ENCODE assay signal across 1 cellular context in genomic region chr7:55538538-55538937, GRCh38.
TF ChIP-seq lines count a peak whose summit lies in the region.

No MANE protein-coding gene starts in this region.

TF ChIP-seq in WTC11, 78 proteins besides CTCF, POLR2A, EP300 and RAD21 (continued from another document):
- no peak for TF ChIP-seq IRF2 (CRISPR knock-in tag; IDR thresholded peaks at IDR 0.05; ENCODE audit: borderline replicate concordance, low read depth)
- TF ChIP-seq ZSCAN18 (CRISPR knock-in tag; IDR thresholded peaks at IDR 0.05): no peak
- no peak for TF ChIP-seq ERG (CRISPR knock-in tag; IDR thresholded peaks at IDR 0.05)
- no peak for TF ChIP-seq HMGXB4 (CRISPR knock-in tag; IDR thresholded peaks at IDR 0.05)
- no peak for TF ChIP-seq ETV6 (CRISPR knock-in tag; IDR thresholded peaks at IDR 0.05)
- TF ChIP-seq SOX15 (CRISPR knock-in tag; IDR thresholded peaks at IDR 0.05): no peak
- TF ChIP-seq ZNF281 (CRISPR knock-in tag; IDR thresholded peaks at IDR 0.05): no peak
- no peak for TF ChIP-seq FOXK1 (CRISPR knock-in tag; IDR thresholded peaks at IDR 0.05)
